10 cellular contexts compared by ENCODE assay signal in genomic region chr3:154758109-154758868, GRCh38.
DNase-seq lines count a peak whose midpoint lies in the region; ATAC-seq, FAIRE-seq and TF ChIP-seq lines count a peak whose summit lies in the region.
"Had no signal": no experiment of that assay in that cellular context is flagged by ENCODE, and none has a peak within 500 bp of the region (broad histone marks: within the 10 kb centered on the region; RNA-seq: fewer than 3 reads in every experiment).

No MANE protein-coding gene starts in this region.

- no peaks in the 10 kb centered on the region for H3K4me1 Mint-ChIP-seq in stimulated activated effector memory CD8-positive, alpha-beta T cell treated with anti-CD3 and anti-CD28 coated beads, Interleukin-12 subunit alpha, Interleukin-12 subunit beta, amount 100 ng/mL, for 72 hours
- H3K4me1 Mint-ChIP-seq: activated B cell treated with CpG ODN at 0.5 μM for 24 hours had no signal

- DNase-seq in NCI-H2196 (lab: John Stamatoyannopoulos, UW; ENCODE audit: unreplicated experiment) (peak; percentile 43), NCI-H2196 treated with DMSO at 0.1 percent for 48 hours (lab: John Stamatoyannopoulos, UW; ENCODE audit: unreplicated experiment) (no peak), NCI-H526 treated with DMSO at 0.1 percent for 48 hours (lab: John Stamatoyannopoulos, UW) (peak; percentile 63), renal cortical epithelial cell (ENCODE audit: low read depth) (peak; percentile 54), coronary artery (ENCODE audit: low spot score) (no peak)
- no peak for DNase-seq in stimulated activated effector memory CD8-positive, alpha-beta T cell treated with anti-CD3 and anti-CD28 coated beads, Interleukin-12 subunit alpha, Interleukin-12 subunit beta, amount 100 ng/mL, for 72 hours (ENCODE audit: low spot score in 2 of 2)
- DNase-seq in activated CD4-positive, alpha-beta T cell treated with anti-CD3 and anti-CD28 coated beads, Interleukin-2, amount 50 U/mL, for 48 hours, result no peak
- DNase-seq: activated B cell treated with CpG ODN at 0.5 μM for 24 hours had no signal

- no peaks in the 10 kb centered on the region for H3K36me3 Mint-ChIP-seq in stimulated activated effector memory CD8-positive, alpha-beta T cell treated with anti-CD3 and anti-CD28 coated beads, Interleukin-12 subunit alpha, Interleukin-12 subunit beta, amount 100 ng/mL, for 72 hours

- no peak overlapping the region for H3K27ac Mint-ChIP-seq in stimulated activated effector memory CD8-positive, alpha-beta T cell treated with anti-CD3 and anti-CD28 coated beads, Interleukin-12 subunit alpha, Interleukin-12 subunit beta, amount 100 ng/mL, for 72 hours
- H3K27ac Mint-ChIP-seq: activated B cell treated with CpG ODN at 0.5 μM for 24 hours had no signal

- TF ChIP-seq CTCF in coronary artery (IDR thresholded peaks at IDR 0.05), result no peak

- no peak for ATAC-seq in stimulated activated effector memory CD8-positive, alpha-beta T cell treated with anti-CD3 and anti-CD28 coated beads, Interleukin-12 subunit alpha, Interleukin-12 subunit beta, amount 100 ng/mL, for 72 hours

- peak; percentile 99 for FAIRE-seq in endometrium (lab: Jason Lieb, UNC)

- H3K4me3 Mint-ChIP-seq in stimulated activated effector memory CD8-positive, alpha-beta T cell treated with anti-CD3 and anti-CD28 coated beads, Interleukin-12 subunit alpha, Interleukin-12 subunit beta, amount 100 ng/mL, for 72 hours, result no peak overlapping the region
- H3K4me3 Mint-ChIP-seq: activated B cell treated with CpG ODN at 0.5 μM for 24 hours had no signal

- H3K4me3 ChIP-seq in coronary artery, result no peak overlapping the region
- H3K4me3 ChIP-seq: skin epidermis had no signal

- no peak overlapping the region for H3K27ac ChIP-seq in coronary artery

- peaks cover 7% of the 10 kb centered on the region for H3K9me3 Mint-ChIP-seq in stimulated activated effector memory CD8-positive, alpha-beta T cell treated with anti-CD3 and anti-CD28 coated beads, Interleukin-12 subunit alpha, Interleukin-12 subunit beta, amount 100 ng/mL, for 72 hours

Comparison
In these comparisons a context has a peak if more than half of its experiments do, and no peak if none do; other contexts are left out.
1. DNase-seq: peak in NCI-H2196 (single experiment), NCI-H526 treated with DMSO at 0.1 percent for 48 hours (single experiment) and renal cortical epithelial cell (single experiment); none in NCI-H2196 treated with DMSO at 0.1 percent for 48 hours (single experiment), coronary artery (single experiment), stimulated activated effector memory CD8-positive, alpha-beta T cell treated with anti-CD3 and anti-CD28 coated beads, Interleukin-12 subunit alpha, Interleukin-12 subunit beta, amount 100 ng/mL, for 72 hours (0 of 2) and activated CD4-positive, alpha-beta T cell treated with anti-CD3 and anti-CD28 coated beads, Interleukin-2, amount 50 U/mL, for 48 hours (0 of 2).